22 cellular contexts compared by ENCODE assay signal in genomic region chr6:14709900-14710299, GRCh38.
DNase-seq lines count a peak whose midpoint lies in the region; ATAC-seq and TF ChIP-seq lines count a peak whose summit lies in the region.
"Had no signal": no experiment of that assay in that cellular context is flagged by ENCODE, and none has a peak within 500 bp of the region (broad histone marks: within the 10 kb centered on the region; RNA-seq: fewer than 3 reads in every experiment).

No MANE protein-coding gene starts in this region.

- intact Hi-C loops in breast epithelium (cut with DNase I; ENCODE audit: low total_unique reads), result no loop called here

- H3K4me1 ChIP-seq in breast epithelium, result no peaks in the 10 kb centered on the region
- H3K4me1 ChIP-seq: adrenal gland had no signal

- peak overlapping the region; percentile 27; the same call in 1 of the 2 replicates for H3K27ac ChIP-seq in SK-N-MC
- no peak overlapping the region for H3K27ac ChIP-seq in breast epithelium
- H3K27ac ChIP-seq: adrenal gland, C4-2B, right lobe of liver had no signal

- no peak overlapping the region for H3K9ac ChIP-seq in SK-N-MC (ENCODE audit: insufficient read length)

- no peaks in the 10 kb centered on the region for H3K36me3 Mint-ChIP-seq in stimulated activated naive CD8-positive, alpha-beta T cell treated with anti-CD3 and anti-CD28 coated beads, Interleukin-15, Interleukin-2, amounts not matched to agents 100 ng/mL and 50 ng/mL, for 24 hours (ENCODE audit: low read depth)
- H3K36me3 Mint-ChIP-seq in glutamatergic neuron (ENCODE audit: unreplicated experiment), result no peaks in the 10 kb centered on the region
- H3K36me3 Mint-ChIP-seq: natural killer cell treated with Interleukin-12 subunit alpha and Interleukin-12 subunit beta and Interleukin-15 and Interleukin-18, amount 100 ng/mL, for 72 hours had no signal

- H3K36me3 ChIP-seq in SK-N-MC (ENCODE audit: insufficient read depth, low read length), result no peaks in the 10 kb centered on the region
- no peaks in the 10 kb centered on the region for H3K36me3 ChIP-seq in breast epithelium
- H3K36me3 ChIP-seq: adrenal gland, heart left ventricle, left lung, right lobe of liver had no signal

- no peak for DNase-seq in stimulated activated naive CD8-positive, alpha-beta T cell treated with anti-CD3 and anti-CD28 coated beads, Interleukin-15, Interleukin-2, amounts not matched to agents 100 U/mL and 50 U/mL, for 24 hours
- DNase-seq in SK-N-MC (ENCODE audit: low read depth, low spot score) (no peak), glutamatergic neuron (no peak), breast epithelium (ENCODE audit: low spot score in 2 of 2) (no peak), LoVo (ENCODE audit: low spot score) (no peak)
- DNase-seq: activated CD4-positive, CD25-positive, alpha-beta regulatory T cell; activated CD8-positive, alpha-beta memory T cell treated with anti-CD3 and anti-CD28 coated beads for 24 hours; adrenal gland; cortex of kidney; H7; heart left ventricle; left lung; MM.1S; NCI-H1436; NCI-H524 treated with DMSO at 0.1 percent for 48 hours; right lobe of liver; stimulated activated CD8-positive, alpha-beta memory T cell treated with anti-CD3 and anti-CD28 coated beads, Interleukin-4, amount 100 ng/mL, for 48 hours; T1000 had no signal

- H3K27me3 Mint-ChIP-seq in stimulated activated naive CD8-positive, alpha-beta T cell treated with anti-CD3 and anti-CD28 coated beads, Interleukin-15, Interleukin-2, amounts not matched to agents 100 ng/mL and 50 ng/mL, for 24 hours, result no peaks in the 10 kb centered on the region
- H3K27me3 Mint-ChIP-seq in glutamatergic neuron (ENCODE audit: unreplicated experiment), result peaks cover 3% of the 10 kb centered on the region

- no peaks in the 10 kb centered on the region for H3K9me3 Mint-ChIP-seq in stimulated activated naive CD8-positive, alpha-beta T cell treated with anti-CD3 and anti-CD28 coated beads, Interleukin-15, Interleukin-2, amounts not matched to agents 100 ng/mL and 50 ng/mL, for 24 hours
- H3K9me3 Mint-ChIP-seq in glutamatergic neuron (ENCODE audit: unreplicated experiment), result no peaks in the 10 kb centered on the region
- H3K9me3 Mint-ChIP-seq: natural killer cell treated with Interleukin-12 subunit alpha and Interleukin-12 subunit beta and Interleukin-15 and Interleukin-18, amount 100 ng/mL, for 72 hours had no signal

- no peaks in the 10 kb centered on the region for H3K9me3 ChIP-seq in SK-N-MC (ENCODE audit: low read depth, low read length)
- no peaks in the 10 kb centered on the region for H3K9me3 ChIP-seq in breast epithelium
- H3K9me3 ChIP-seq: adrenal gland, left lung, right lobe of liver had no signal

- H3K4me3 ChIP-seq in SK-N-MC (no peak overlapping the region), breast epithelium (no peak overlapping the region)
- H3K4me3 ChIP-seq: adrenal gland, heart left ventricle, left lung, right lobe of liver had no signal

- H3K27ac Mint-ChIP-seq in stimulated activated naive CD8-positive, alpha-beta T cell treated with anti-CD3 and anti-CD28 coated beads, Interleukin-15, Interleukin-2, amounts not matched to agents 100 ng/mL and 50 ng/mL, for 24 hours, result peak overlapping the region; percentile 12
- peak overlapping the region; percentile 69 for H3K27ac Mint-ChIP-seq in glutamatergic neuron (ENCODE audit: unreplicated experiment)

- TF ChIP-seq POLR2A in breast epithelium (IDR thresholded peaks at IDR 0.05), result no peak

- peaks cover 63% of the 10 kb centered on the region for H3K4me1 Mint-ChIP-seq in stimulated activated naive CD8-positive, alpha-beta T cell treated with anti-CD3 and anti-CD28 coated beads, Interleukin-15, Interleukin-2, amounts not matched to agents 100 ng/mL and 50 ng/mL, for 24 hours (ENCODE audit: low read depth)
- peaks cover 15% of the 10 kb centered on the region for H3K4me1 Mint-ChIP-seq in glutamatergic neuron (ENCODE audit: low read depth, unreplicated experiment)

- ATAC-seq in stimulated activated naive CD8-positive, alpha-beta T cell treated with anti-CD3 and anti-CD28 coated beads, Interleukin-15, Interleukin-2, amounts not matched to agents 100 U/mL and 50 U/mL, for 24 hours, result no peak
- no peak for ATAC-seq in HG03025 (IDR thresholded peaks at IDR 0.05; ENCODE audit: low FRiP score, unreplicated experiment)
- ATAC-seq: heart left ventricle; left lung; natural killer cell treated with Interleukin-12 subunit alpha and Interleukin-12 subunit beta and Interleukin-15 and Interleukin-18, amount 100 ng/mL, for 72 hours; right lobe of liver had no signal

- H3K4me3 Mint-ChIP-seq in stimulated activated naive CD8-positive, alpha-beta T cell treated with anti-CD3 and anti-CD28 coated beads, Interleukin-15, Interleukin-2, amounts not matched to agents 100 ng/mL and 50 ng/mL, for 24 hours, result no peak overlapping the region
- H3K4me3 Mint-ChIP-seq in glutamatergic neuron (ENCODE audit: unreplicated experiment), result no peak overlapping the region
- H3K4me3 Mint-ChIP-seq: natural killer cell treated with Interleukin-12 subunit alpha and Interleukin-12 subunit beta and Interleukin-15 and Interleukin-18, amount 100 ng/mL, for 72 hours had no signal

- TF ChIP-seq CTCF in glutamatergic neuron (IDR thresholded peaks at IDR 0.05; ENCODE audit: partially characterized antibody, unreplicated experiment) (no peak), breast epithelium (IDR thresholded peaks at IDR 0.05) (no peak)

- no peaks in the 10 kb centered on the region for H3K27me3 ChIP-seq in breast epithelium
- H3K27me3 ChIP-seq: adrenal gland, heart left ventricle, left lung, right lobe of liver had no signal
